Comparison of ENCODE assay signal across 8 cellular contexts in the genomic region with DNA sequence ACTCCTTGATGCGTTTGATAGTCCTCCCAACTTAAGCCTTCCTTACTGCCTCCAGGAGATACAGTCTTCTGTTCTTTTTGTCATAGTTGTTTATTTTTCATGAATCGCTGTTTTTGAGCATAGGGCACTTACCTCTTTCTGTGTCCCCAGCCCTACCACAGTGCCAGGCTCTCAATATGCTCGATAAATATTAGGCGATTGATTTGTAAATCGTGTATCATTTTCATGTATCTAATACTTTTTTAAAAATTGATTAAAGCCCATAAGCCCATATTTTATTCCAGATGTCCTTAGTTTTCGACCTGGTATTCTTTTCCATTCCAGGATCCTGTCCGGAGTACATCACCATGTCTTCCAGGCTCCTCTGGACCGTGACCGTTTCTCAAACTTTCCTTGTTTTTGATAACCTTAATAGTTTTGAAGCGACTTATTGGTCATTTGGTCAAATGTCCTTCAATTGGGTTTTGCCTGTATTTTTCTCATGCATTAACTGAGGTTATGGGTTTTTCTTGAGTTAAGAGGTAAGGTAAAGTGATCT. TPM values are rescaled to one million over a fixed set of nuclear protein-coding genes. Genes with fewer than 3 reads are reported as not detected.
A peak's percentile ranks its signal among the peaks of the same experiment; 100 is the strongest.
DNase-seq lines count a peak whose midpoint lies in the region; ATAC-seq and TF ChIP-seq lines count a peak whose summit lies in the region.

No MANE protein-coding gene starts in this region.

- peak; percentile 28 for ATAC-seq in activated CD4-positive, alpha-beta T cell treated with anti-CD3 and anti-CD28 coated beads for 36 hours
- ATAC-seq in HG02973 (IDR thresholded peaks at IDR 0.05; ENCODE audit: unreplicated experiment) (peak; percentile 24), sciatic nerve (no peak)

- no peaks in the 10 kb centered on the region for H3K9me3 ChIP-seq in WERI-Rb-1 (ENCODE audit: severe bottlenecking)
- H3K9me3 ChIP-seq in iPS-18a (ENCODE audit: control insufficient read depth, low read depth, low read length) = no peaks in the 10 kb centered on the region

- peaks cover 22% of the 10 kb centered on the region for H3K36me3 ChIP-seq in WERI-Rb-1
- H3K36me3 ChIP-seq in iPS-18a (ENCODE audit: control insufficient read depth, low read depth, low read length) = peaks cover 15% of the 10 kb centered on the region

- H3K4me1 Mint-ChIP-seq in activated CD4-positive, alpha-beta T cell treated with anti-CD3 and anti-CD28 coated beads for 36 hours = peaks cover 34% of the 10 kb centered on the region

- no peak for DNase-seq in activated CD4-positive, alpha-beta T cell treated with anti-CD3 and anti-CD28 coated beads for 36 hours
- no peak for DNase-seq in activated CD4-positive, alpha-beta T cell treated with anti-CD3 and anti-CD28 coated beads for 48 hours
- DNase-seq in WERI-Rb-1 = no peak
- no peak for DNase-seq in NCI-H2107 (lab: John Stamatoyannopoulos, UW)
- no peak for DNase-seq in sciatic nerve (ENCODE audit: low spot score)

- no peak overlapping the region for H3K9ac ChIP-seq in iPS-18a (ENCODE audit: low read length)

- no peaks in the 10 kb centered on the region for H3K9me3 Mint-ChIP-seq in activated CD4-positive, alpha-beta T cell treated with anti-CD3 and anti-CD28 coated beads for 36 hours (ENCODE audit: low read depth)

- no peaks in the 10 kb centered on the region for H3K27me3 ChIP-seq in WERI-Rb-1 (ENCODE audit: insufficient read depth, low read depth, severe bottlenecking)
- H3K27me3 ChIP-seq in iPS-18a (ENCODE audit: control insufficient read depth, insufficient read depth, low read length) = no peaks in the 10 kb centered on the region

- H3K27ac ChIP-seq in WERI-Rb-1 (no peak overlapping the region; the same call in 1 of the 2 replicates), iPS-18a (ENCODE audit: low read length) (no peak overlapping the region), temporal lobe (ENCODE audit: low read depth, low read length) (peak overlapping the region; percentile 96)

- CTCF ChIA-PET in activated CD4-positive, alpha-beta T cell treated with anti-CD3 and anti-CD28 coated beads for 36 hours (lab: Charles Lee) = interaction anchor here (1.0 to 1.8 kb wide), 2 partner anchors 8 to 26 kb away, joined by 3 read pairs; no protein-coding TSS in a partner anchor

- H3K27ac Mint-ChIP-seq in activated CD4-positive, alpha-beta T cell treated with anti-CD3 and anti-CD28 coated beads for 36 hours = peak overlapping the region; percentile 99

- H3K4me1 ChIP-seq in iPS-18a (ENCODE audit: control insufficient read depth, low read depth, low read length) = peaks cover 10% of the 10 kb centered on the region

- TF ChIP-seq CTCF in WERI-Rb-1 (IDR thresholded peaks at IDR 0.05; ENCODE audit: low read depth, low read length) = no peak

- POLR2A ChIA-PET in activated CD4-positive, alpha-beta T cell treated with anti-CD3 and anti-CD28 coated beads for 36 hours (lab: Charles Lee) = no interaction called here

- H3K36me3 Mint-ChIP-seq in activated CD4-positive, alpha-beta T cell treated with anti-CD3 and anti-CD28 coated beads for 36 hours (ENCODE audit: low read depth) = peaks cover 24% of the 10 kb centered on the region

- intact Hi-C loops in activated CD4-positive, alpha-beta T cell treated with anti-CD3 and anti-CD28 coated beads for 36 hours (cut with DNase I, micrococcal nuclease) = loop anchor here (1.0 to 10.0 kb wide), 9 partner anchors 25 to 1823 kb away; a partner anchor contains a TSS
- intact Hi-C loops in sciatic nerve (cut with DNase I) = no loop called here

- H3K4me3 Mint-ChIP-seq in activated CD4-positive, alpha-beta T cell treated with anti-CD3 and anti-CD28 coated beads for 36 hours = peak overlapping the region; percentile 92

- H3K4me3 ChIP-seq in WERI-Rb-1 (ENCODE audit: low read depth, low read length) (peak overlapping the region; percentile 81), iPS-18a (ENCODE audit: low read length) (peak overlapping the region; percentile 85)

- peaks cover 14% of the 10 kb centered on the region for H3K27me3 Mint-ChIP-seq in activated CD4-positive, alpha-beta T cell treated with anti-CD3 and anti-CD28 coated beads for 36 hours

RNA-seq across cellular contexts. Expression of a gene that starts 0.4 kb away (rescaled TPM):
- 100 to 1,000 TPM in 1 of 2 experiments, 10 to 100 TPM in 1; 94.7 to 136 TPM for total RNA-seq in activated CD4-positive, alpha-beta T cell treated with anti-CD3 and anti-CD28 coated beads for 36 hours
- total RNA-seq in temporal lobe = 79.9 TPM
- 53.5 TPM for total RNA-seq in sciatic nerve
